Comparison of ENCODE assay signal across 23 cellular contexts in genomic region chr10:131781791-131782190, GRCh38.
DNase-seq lines count a peak whose midpoint lies in the region; FAIRE-seq and TF ChIP-seq lines count a peak whose summit lies in the region.
"Had no signal": no experiment of that assay in that cellular context is flagged by ENCODE, and none has a peak within 500 bp of the region (broad histone marks: within the 10 kb centered on the region; RNA-seq: fewer than 3 reads in every experiment).

No MANE protein-coding gene starts in this region.

- no peak for TF ChIP-seq CTCF in kidney (IDR thresholded peaks at IDR 0.05; ENCODE audit: borderline replicate concordance, extremely low read depth, insufficient read depth)
- no peak for TF ChIP-seq CTCF in stomach (IDR thresholded peaks at IDR 0.05)
- TF ChIP-seq CTCF in uterus (IDR thresholded peaks at IDR 0.05), result no peak

- peak; percentile 28 for DNase-seq in activated CD8-positive, alpha-beta memory T cell treated with anti-CD3 and anti-CD28 coated beads, Interleukin-2, amount 50 U/mL, for 48 hours
- no peak for DNase-seq in activated CD8-positive, alpha-beta memory T cell treated with anti-CD3 and anti-CD28 coated beads, Interleukin-2, amount 50 U/mL, for 4 hours
- DNase-seq in kidney, result peak; percentile 27
- DNase-seq in stomach, result peak; percentile 4
- no peak for DNase-seq in stimulated activated naive CD4-positive, alpha-beta T cell treated with Interleukin-2 at 50 U/mL for 16 hours (lab: John Stamatoyannopoulos, UW)
- DNase-seq in uterus, result no peak
- DNase-seq: 8988T; ACHN; AML-193; BE2C; CD4-positive, alpha-beta T cell; CD8-positive, alpha-beta memory T cell; DMS 273 treated with DMSO at 0.1 percent for 48 hours; DMS79; EL; GDM1; H9 had no signal

- TF ChIP-seq EP300 in stomach (IDR thresholded peaks at IDR 0.05), result no peak

- H3K36me3 ChIP-seq in kidney (ENCODE audit: control insufficient read depth in 1 of 2, insufficient read depth in 2 of 2, low read length in 2 of 2) (no peaks in the 10 kb centered on the region), stomach (no peaks in the 10 kb centered on the region), uterus (no peaks in the 10 kb centered on the region)
- H3K36me3 ChIP-seq: BE2C had no signal

- TF ChIP-seq POLR2A in stomach (IDR thresholded peaks at IDR 0.05), result no peak
- TF ChIP-seq POLR2A in uterus (IDR thresholded peaks at IDR 0.05), result no peak

- no peak for FAIRE-seq in kidney (lab: Jason Lieb, UNC)
- FAIRE-seq: A549, D721Med, GM12878, GM19239 had no signal

- no peak overlapping the region for H3K4me3 ChIP-seq in kidney (ENCODE audit: low read length in 2 of 2)
- H3K4me3 ChIP-seq in stomach, result no peak overlapping the region
- H3K4me3 ChIP-seq in uterus, result no peak overlapping the region
- H3K4me3 ChIP-seq: A549; BLaER1 treated with 17β-estradiol and CSF1 and Interleukin-3, amounts not matched to agents 10 nM and 100 nM; GM12878; GM23338 had no signal

- H3K9me3 ChIP-seq in kidney (ENCODE audit: control insufficient read depth in 1 of 2, low read length in 2 of 2) (peaks cover 7 to 18% of the 10 kb centered on the region in 2 donors), stomach (peaks cover 19 to 44% (median 23%) of the 10 kb centered on the region in 4 donors), uterus (peaks cover 0 to 4% of the 10 kb centered on the region in 2 donors)
- H3K9me3 ChIP-seq: BE2C had no signal

- peaks cover 0 to 3% (median 0%) of the 10 kb centered on the region in 3 donors for H3K27me3 ChIP-seq in stomach
- H3K27me3 ChIP-seq in uterus, result no peaks in the 10 kb centered on the region
- H3K27me3 ChIP-seq: BE2C; BLaER1 treated with 17β-estradiol and CSF1 and Interleukin-3, amounts not matched to agents 10 nM and 100 nM had no signal

- H3K9ac ChIP-seq in kidney (ENCODE audit: low read length in 2 of 2), result no peak overlapping the region
- H3K9ac ChIP-seq: BLaER1 treated with 17β-estradiol and CSF1 and Interleukin-3, amounts not matched to agents 10 nM and 100 nM had no signal

- H3K27ac ChIP-seq in kidney (ENCODE audit: low read depth in 2 of 2, low read length in 2 of 2) (no peak overlapping the region), stomach (no peak overlapping the region), uterus (no peak overlapping the region)
- H3K27ac ChIP-seq: A549; BLaER1 treated with 17β-estradiol and CSF1 and Interleukin-3, amounts not matched to agents 10 nM and 100 nM had no signal

- WGBS in stomach, 5 donors, result 84 to 95% (median 90%) methylated on average over 4 of the region's 4 CpGs

- intact Hi-C loops in kidney (cut with DNase I), result no loop called here
- intact Hi-C loops in stomach (cut with DNase I; ENCODE audit: low total_unique reads), result loop anchor here (10.0 kb wide), 2 partner anchors 207 to 327 kb away; no protein-coding TSS in a partner anchor
- intact Hi-C loops in uterus (cut with DNase I; ENCODE audit: low total_unique reads), result no loop called here

- H3K4me1 ChIP-seq in kidney (ENCODE audit: control insufficient read depth in 1 of 2, insufficient read depth in 1 of 2, low read depth in 1 of 2, low read length in 2 of 2) (no peaks in the 10 kb centered on the region), stomach (no peaks in the 10 kb centered on the region), uterus (no peaks in the 10 kb centered on the region)
- H3K4me1 ChIP-seq: A549, BE2C had no signal

Comparison
In these comparisons a context has a peak if more than half of its experiments do, and no peak if none do; other contexts are left out.
1. DNase-seq: peak in activated CD8-positive, alpha-beta memory T cell treated with anti-CD3 and anti-CD28 coated beads, Interleukin-2, amount 50 U/mL, for 48 hours (single experiment), kidney (single experiment) and stomach (single experiment); none in activated CD8-positive, alpha-beta memory T cell treated with anti-CD3 and anti-CD28 coated beads, Interleukin-2, amount 50 U/mL, for 4 hours (single experiment), stimulated activated naive CD4-positive, alpha-beta T cell treated with Interleukin-2 at 50 U/mL for 16 hours (single experiment) and uterus (0 of 2).